ENCODE assay signal across 19 cellular contexts in the genomic region with DNA sequence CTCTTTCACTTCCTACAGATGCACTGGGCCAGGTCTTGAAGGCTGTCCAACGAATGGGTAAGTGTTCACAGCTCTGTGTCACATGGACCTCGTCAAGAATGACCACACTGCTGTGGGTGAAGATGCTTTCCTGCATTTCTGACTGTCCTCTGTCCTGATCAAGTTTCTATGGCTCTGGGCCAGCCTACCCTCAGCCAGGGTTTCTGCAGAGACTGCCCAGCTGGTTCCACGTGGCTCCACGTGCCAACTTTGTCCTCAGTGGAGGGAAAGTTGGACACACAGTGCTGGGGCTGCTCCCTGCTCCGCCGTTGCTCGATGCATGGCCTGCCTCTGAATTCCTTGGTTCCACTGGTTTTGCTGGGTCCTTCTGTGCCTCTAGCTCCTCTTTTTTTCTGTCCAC.
DNase-seq lines count a peak whose midpoint lies in the region; ATAC-seq, FAIRE-seq and TF ChIP-seq lines count a peak whose summit lies in the region.
"Had no signal": no experiment of that assay in that cellular context is flagged by ENCODE, and none has a peak within 500 bp of the region (broad histone marks: within the 10 kb centered on the region; RNA-seq: fewer than 3 reads in every experiment).

No MANE protein-coding gene starts in this region.

- no peaks in the 10 kb centered on the region for H3K36me3 Mint-ChIP-seq in nephron progenitor cell (ENCODE audit: low read depth)

- H3K27me3 Mint-ChIP-seq in nephron progenitor cell (ENCODE audit: low read depth, poor library complexity) = peaks cover 15% of the 10 kb centered on the region
- H3K27me3 Mint-ChIP-seq: CD4-positive, alpha-beta T cell had no signal

- peak; percentile 25 for DNase-seq in NCI-H2196 (lab: John Stamatoyannopoulos, UW; ENCODE audit: unreplicated experiment)
- no peak for DNase-seq in NCI-H2196 treated with DMSO at 0.1 percent for 48 hours (lab: John Stamatoyannopoulos, UW; ENCODE audit: unreplicated experiment)
- DNase-seq in bronchial epithelial cell (ENCODE audit: low read depth) = no peak
- no peak for DNase-seq in nephron progenitor cell
- peak; percentile 38 for DNase-seq in ureter (ENCODE audit: low spot score)
- no peak for DNase-seq in D721Med (ENCODE audit: insufficient read length, low spot score)
- DNase-seq in posterior vena cava (ENCODE audit: low spot score) = no peak
- DNase-seq: CD4-positive, alpha-beta T cell; GF-D8; H9; NCI-H1048; NCI-H1436; NCI-H2029; NCI-H446 treated with DMSO at 0.1 percent for 48 hours; SHP77 treated with DMSO at 0.1 percent for 48 hours had no signal

- H3K4me1 Mint-ChIP-seq in nephron progenitor cell = peaks cover 11% of the 10 kb centered on the region
- H3K4me1 Mint-ChIP-seq: B cell had no signal

- peak overlapping the region; percentile 49 for H3K27ac Mint-ChIP-seq in nephron progenitor cell
- H3K27ac Mint-ChIP-seq: B cell; CD4-positive, alpha-beta T cell had no signal

- H3K4me3 Mint-ChIP-seq in nephron progenitor cell = no peak overlapping the region
- H3K4me3 Mint-ChIP-seq: B cell; CD4-positive, alpha-beta T cell; H9 had no signal

- no peak for ATAC-seq in HG02885 (IDR thresholded peaks at IDR 0.05; ENCODE audit: poor library complexity, unreplicated experiment)
- ATAC-seq: GM12878 had no signal

- FAIRE-seq in bronchial epithelial cell (lab: Jason Lieb, UNC) (peak; percentile 90), D721Med (lab: Jason Lieb, UNC) (no peak)
- FAIRE-seq: GM12878, GM19239 had no signal

- no peaks in the 10 kb centered on the region for H3K27me3 ChIP-seq in bronchial epithelial cell (ENCODE audit: control insufficient read depth, insufficient read depth, low read length)

- intact Hi-C loops in posterior vena cava (cut with DNase I) = no loop called here

- H3K36me3 ChIP-seq in bronchial epithelial cell (ENCODE audit: control insufficient read depth, insufficient read depth, low read length) = peaks cover 44% of the 10 kb centered on the region

- TF ChIP-seq CTCF in bronchial epithelial cell (IDR thresholded peaks at IDR 0.05; ENCODE audit: insufficient read depth, low read length, severe bottlenecking) (no peak), nephron progenitor cell (IDR thresholded peaks at IDR 0.05) (no peak), D721Med (IDR thresholded peaks at IDR 0.05; ENCODE audit: insufficient read depth, missing control alignments) (no peak)

- no peaks in the 10 kb centered on the region for H3K9me3 Mint-ChIP-seq in nephron progenitor cell

- H3K4me3 ChIP-seq in bronchial epithelial cell (ENCODE audit: low read depth, low read length) = no peak overlapping the region
- H3K4me3 ChIP-seq: GM12878 had no signal

Comparison
In these comparisons a context has a peak if more than half of its experiments do, and no peak if none do; other contexts are left out.
1. DNase-seq: peak in NCI-H2196 (single experiment) and ureter (single experiment); none in NCI-H2196 treated with DMSO at 0.1 percent for 48 hours (single experiment), bronchial epithelial cell (single experiment), nephron progenitor cell (single experiment), D721Med (single experiment) and posterior vena cava (single experiment).